In the genomic region with DNA sequence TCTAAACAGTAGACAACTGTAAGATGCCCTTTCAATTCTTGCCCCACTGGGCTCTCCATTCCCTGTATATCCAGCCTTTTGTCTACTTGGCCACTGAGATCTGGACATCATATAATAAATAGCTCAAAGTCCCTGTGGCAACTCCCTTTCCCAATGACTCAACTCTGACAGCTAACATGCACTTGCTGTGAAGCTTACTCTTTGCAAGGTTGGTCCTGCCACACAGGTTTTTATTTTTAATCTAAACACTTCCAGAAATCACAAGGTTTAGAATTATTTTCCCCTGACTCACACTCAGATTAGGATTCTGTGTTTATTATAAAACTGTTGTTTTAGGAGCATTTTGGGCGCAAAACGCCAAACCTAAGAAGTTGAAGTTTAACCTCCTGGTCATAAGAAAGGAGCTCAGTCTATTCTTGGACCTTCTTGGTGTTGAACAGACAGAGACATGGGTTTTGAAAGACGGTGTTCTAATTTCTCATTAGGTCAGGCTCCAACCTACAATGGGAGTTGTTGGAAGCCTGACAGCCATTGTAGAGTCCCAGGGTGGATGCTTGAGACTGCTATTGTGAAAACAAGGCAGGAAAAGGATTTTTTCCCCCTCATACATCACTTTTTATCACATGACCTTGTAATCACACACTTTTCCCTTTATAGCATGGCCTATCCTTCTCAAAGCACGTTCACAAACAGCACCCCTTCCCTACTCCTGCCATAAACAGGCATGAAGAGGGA, we compare ENCODE assay signal across 21 cellular contexts.
A peak's percentile ranks its signal among the peaks of the same experiment; 100 is the strongest.
DNase-seq lines count a peak whose midpoint lies in the region; ATAC-seq and TF ChIP-seq lines count a peak whose summit lies in the region.
"Had no signal": no experiment of that assay in that cellular context is flagged by ENCODE, and none has a peak within 500 bp of the region (broad histone marks: within the 10 kb centered on the region; RNA-seq: fewer than 3 reads in every experiment).

No MANE protein-coding gene starts in this region.

- no peak overlapping the region for H2AFZ ChIP-seq in ACC112 (ENCODE audit: low read length, unreplicated experiment)

- peaks cover 51% of the 10 kb centered on the region for H3K4me1 ChIP-seq in ACC112 (ENCODE audit: control insufficient read depth, insufficient read depth, low read length, unreplicated experiment)
- H3K4me1 ChIP-seq: sigmoid colon had no signal

- H3K27me3 ChIP-seq in ACC112 (ENCODE audit: insufficient read depth, low read length) = no peaks in the 10 kb centered on the region
- H3K27me3 ChIP-seq: MG63, sigmoid colon had no signal

- peak overlapping the region; percentile 78 for H3K27ac ChIP-seq in ACC112 (ENCODE audit: low read depth, low read length)
- H3K27ac ChIP-seq: sigmoid colon, VCaP had no signal

- H3K9me3 Mint-ChIP-seq in chondrocyte (ENCODE audit: low read depth) = peaks cover 3% of the 10 kb centered on the region

- peak overlapping the region; percentile 12; the same call in 1 of the 2 replicates for H3K4me3 ChIP-seq in ACC112 (ENCODE audit: low read depth, low read length)
- H3K4me3 ChIP-seq: GM12878, MG63, sigmoid colon had no signal

- no peaks in the 10 kb centered on the region for H3K79me2 ChIP-seq in ACC112 (ENCODE audit: control insufficient read depth, insufficient read depth, low read length, unreplicated experiment)

- no peaks in the 10 kb centered on the region for H3K36me3 ChIP-seq in ACC112 (ENCODE audit: insufficient read depth, low read length)
- H3K36me3 ChIP-seq: MG63, sigmoid colon had no signal

- ATAC-seq in HG03045 (IDR thresholded peaks at IDR 0.05; ENCODE audit: unreplicated experiment) = no peak
- ATAC-seq: activated naive CD4-positive, alpha-beta T cell treated with anti-CD3 and anti-CD28 coated beads, Interleukin-2, amount 50 U/mL, for 72 hours; GM12878 had no signal

- no peaks in the 10 kb centered on the region for H3K36me3 Mint-ChIP-seq in chondrocyte (ENCODE audit: low read depth)

- DNase-seq in HPDE6-E6E7 (ENCODE audit: extremely low spot score) (peak; percentile 27), chondrocyte (ENCODE audit: low spot score) (no peak), iris pigment epithelial cell (ENCODE audit: low read depth) (peak; percentile 39), DMS53 treated with DMSO at 0.1 percent for 48 hours (lab: John Stamatoyannopoulos, UW; ENCODE audit: unreplicated experiment) (no peak), T-helper 1 cell (no peak), ureter (ENCODE audit: low spot score) (no peak)
- DNase-seq: activated CD4-positive, alpha-beta T cell treated with anti-CD3 and anti-CD28 coated beads, Interleukin-2, amount 50 U/mL, for 48 hours; endodermal cell; GDM1; glutamatergic neuron; mesendoderm; MG63; NCI-H187; sigmoid colon; stimulated activated CD4-positive, alpha-beta T cell treated with anti-CD3 and anti-CD28 coated beads, Interleukin-2, amount 100 ng/mL, for 24 hours; substantia nigra had no signal

- peaks cover 55% of the 10 kb centered on the region for H3K4me1 Mint-ChIP-seq in chondrocyte (ENCODE audit: low read depth)

- no peak overlapping the region for H3K4me3 Mint-ChIP-seq in chondrocyte (ENCODE audit: unreplicated experiment)
- H3K4me3 Mint-ChIP-seq: endodermal cell had no signal

- H3K27ac Mint-ChIP-seq in chondrocyte (ENCODE audit: unreplicated experiment) = peak overlapping the region; percentile 67
- H3K27ac Mint-ChIP-seq: endodermal cell had no signal

- no peaks in the 10 kb centered on the region for H3K27me3 Mint-ChIP-seq in chondrocyte (ENCODE audit: low read depth)

- TF ChIP-seq CTCF in chondrocyte (IDR thresholded peaks at IDR 0.05) = no peak

Comparison
In these comparisons a context has a peak if more than half of its experiments do, and no peak if none do; other contexts are left out.
1. DNase-seq: peak in HPDE6-E6E7 (single experiment) and iris pigment epithelial cell (single experiment); none in chondrocyte (single experiment), DMS53 treated with DMSO at 0.1 percent for 48 hours (single experiment), T-helper 1 cell (0 of 5) and ureter (single experiment).